Comparison of ENCODE assay signal across 9 cellular contexts in the genomic region with DNA sequence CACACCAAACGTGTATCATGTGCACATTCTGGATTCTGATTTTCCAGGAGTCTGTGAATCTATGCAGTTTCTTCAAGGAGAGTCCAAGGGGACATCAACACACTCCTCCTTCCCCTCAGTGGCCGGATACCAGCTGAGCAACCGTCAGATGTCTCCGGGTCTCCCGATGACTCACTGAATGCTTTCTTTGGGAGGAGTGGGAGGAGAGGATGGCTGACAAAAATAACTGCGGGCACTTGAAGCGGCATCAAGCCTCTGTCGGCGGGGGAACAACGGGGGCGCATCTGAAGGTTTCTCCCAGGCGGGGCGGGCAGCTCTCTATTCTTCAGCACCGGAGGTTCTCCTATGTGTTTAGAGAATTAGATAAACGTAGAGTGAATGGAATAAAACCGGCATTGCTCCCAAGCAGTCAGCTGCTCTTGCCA. TPM values are rescaled to one million over a fixed set of nuclear protein-coding genes. Genes with fewer than 3 reads are reported as not detected.
DNase-seq lines count a peak whose midpoint lies in the region; ATAC-seq and TF ChIP-seq lines count a peak whose summit lies in the region.
"Had no signal": no experiment of that assay in that cellular context is flagged by ENCODE, and none has a peak within 500 bp of the region (broad histone marks: within the 10 kb centered on the region; RNA-seq: fewer than 3 reads in every experiment).

No MANE protein-coding gene starts in this region.

- in situ Hi-C loops in SK-MEL-5 (cut with HindIII; ENCODE audit: low pct_unique_long_range_greater_than_20kb, low sequenced_read_pairs): no loop called here

- H3K9me3 ChIP-seq in heart left ventricle (no peaks in the 10 kb centered on the region), stomach smooth muscle (ENCODE audit: control insufficient read depth in 2 of 2, low read length in 2 of 2) (no peaks in the 10 kb centered on the region), prostate gland (no peaks in the 10 kb centered on the region)

- H3K4me1 ChIP-seq in heart left ventricle (peaks cover 0 to 22% (median 8%) of the 10 kb centered on the region in 12 donors), stomach smooth muscle (ENCODE audit: control insufficient read depth, insufficient read depth, low read length) (peaks cover 7% of the 10 kb centered on the region), prostate gland (replicated peaks) (no peaks in the 10 kb centered on the region)

- peak overlapping the region in 9 of 12 donors; percentile 6 to 38 (median 28) for H3K4me3 ChIP-seq in heart left ventricle
- H3K4me3 ChIP-seq in stomach smooth muscle (ENCODE audit: low read length in 2 of 2): peak overlapping the region; percentile 29 to 40
- no peak overlapping the region for H3K4me3 ChIP-seq in prostate gland

- intact Hi-C loops in heart left ventricle (cut with DNase I): no loop called here
- intact Hi-C loops in prostate gland (cut with DNase I): no loop called here

- no peaks in the 10 kb centered on the region for H3K27me3 ChIP-seq in heart left ventricle
- peaks cover 6 to 16% of the 10 kb centered on the region in 2 donors for H3K27me3 ChIP-seq in stomach smooth muscle (ENCODE audit: control insufficient read depth in 1 of 2, insufficient read depth in 2 of 2, low read length in 2 of 2)
- H3K27me3 ChIP-seq in prostate gland (replicated peaks; ENCODE audit: insufficient read depth): no peaks in the 10 kb centered on the region

- no peak overlapping the region for H3K9ac ChIP-seq in stomach smooth muscle (ENCODE audit: low read length in 2 of 2)

- H3K36me3 ChIP-seq in heart left ventricle (no peaks in the 10 kb centered on the region), stomach smooth muscle (ENCODE audit: control insufficient read depth in 2 of 2, insufficient read depth in 2 of 2, low read length in 2 of 2) (no peaks in the 10 kb centered on the region), prostate gland (no peaks in the 10 kb centered on the region)

- DNase-seq in NCI-H1092 treated with DMSO at 0.1 percent for 48 hours (lab: John Stamatoyannopoulos, UW): peak; percentile 17
- DNase-seq in NCI-H1092 (lab: John Stamatoyannopoulos, UW): no peak
- DNase-seq in SK-MEL-5 (ENCODE audit: low read depth, low spot score): peak; percentile 95
- peak in 4 of 5 donors; percentile 35 to 71 (median 50) for DNase-seq in heart left ventricle
- DNase-seq in prostate gland (ENCODE audit: low spot score): no peak

- TF ChIP-seq POLR2A in heart left ventricle (IDR thresholded peaks at IDR 0.05) (no peak), prostate gland (IDR thresholded peaks at IDR 0.05) (no peak)

- TF ChIP-seq CTCF in heart left ventricle (IDR thresholded peaks at IDR 0.05) (no peak), prostate gland (IDR thresholded peaks at IDR 0.05) (no peak)

- ATAC-seq in heart left ventricle: peak in 3 of 4 donors; percentile 74 to 92 (median 79)
- ATAC-seq in HG02571 (IDR thresholded peaks at IDR 0.05; ENCODE audit: unreplicated experiment): no peak
- no peak for ATAC-seq in HG03095 (IDR thresholded peaks at IDR 0.05; ENCODE audit: unreplicated experiment)

- WGBS in heart left ventricle, 4 donors: 3 to 13% (median 7%) methylated on average over 16 of the region's 16 CpGs
- WGBS in prostate gland: 10% methylated on average over 16 of the region's 16 CpGs

- H3K27ac ChIP-seq in heart left ventricle (peak overlapping the region in 1 of 12 donors; percentile 21), stomach smooth muscle (ENCODE audit: low read length) (no peak overlapping the region), prostate gland (no peak overlapping the region)
- H3K27ac ChIP-seq: 22Rv1 had no signal

RNA-seq across cellular contexts. Expression of gene LRRC75A, which starts 24.6 kb away (rescaled TPM):
- 5.1 and 5.3 TPM in 2 replicates for total RNA-seq in SK-MEL-5 (2014; rRNA removed; shearing (Covaris generic))
- polyA plus RNA-seq in SK-MEL-5 (2015; cell fraction: cytosol; rRNA removed): 3.1 and 6.2 TPM in 2 replicates
- polyA plus RNA-seq in SK-MEL-5 (2015; cell fraction: nucleus; rRNA removed): 5.9 and 7.4 TPM in 2 replicates
- total RNA-seq in heart left ventricle (1 to 10 TPM in 3 of 9 donors, under 1 TPM in 6; 0.37 to 2.5 (median 0.98) TPM), prostate gland (10 to 100 TPM in 1 of 2 donors, 1 to 10 TPM in 1; 5.2 to 25.8 TPM)
- polyA plus RNA-seq in heart left ventricle: under 1 TPM; 0.42 to 0.85 TPM

RNA-seq across cellular contexts. Expression of gene ZNF287, which starts 52.4 kb away (rescaled TPM):
- total RNA-seq in SK-MEL-5 (2014; rRNA removed; shearing (Covaris generic)): 5.0 and 6.3 TPM in 2 replicates
- 4.6 and 8.6 TPM in 2 replicates for polyA plus RNA-seq in SK-MEL-5 (2015; cell fraction: cytosol; rRNA removed)
- polyA plus RNA-seq in SK-MEL-5 (2015; cell fraction: nucleus; rRNA removed): 4.7 and 7.5 TPM in 2 replicates
- 10 to 100 TPM in 5 of 9 donors, 1 to 10 TPM in 4; 3.8 to 14.7 (median 10.2) TPM for total RNA-seq in heart left ventricle
- polyA plus RNA-seq in heart left ventricle: 10 to 100 TPM in 1 of 2 donors, 1 to 10 TPM in 1; 6.1 to 11.8 TPM
- total RNA-seq in prostate gland: 10 to 100 TPM; 11.8 to 14.2 TPM

Comparison
In these comparisons a context has a peak if more than half of its experiments do, and no peak if none do; other contexts are left out.
1. DNase-seq: peak in NCI-H1092 treated with DMSO at 0.1 percent for 48 hours (single experiment), SK-MEL-5 (single experiment) and heart left ventricle (4 of 5); none in NCI-H1092 (single experiment) and prostate gland (single experiment).
2. ATAC-seq: peak in heart left ventricle (3 of 4); none in HG02571 (single experiment) and HG03095 (single experiment).
3. H3K4me3 ChIP-seq: peak in heart left ventricle (9 of 12) and stomach smooth muscle (2 of 2); none in prostate gland (0 of 2).